Comparison of ENCODE assay signal across 20 cellular contexts in the genomic region with DNA sequence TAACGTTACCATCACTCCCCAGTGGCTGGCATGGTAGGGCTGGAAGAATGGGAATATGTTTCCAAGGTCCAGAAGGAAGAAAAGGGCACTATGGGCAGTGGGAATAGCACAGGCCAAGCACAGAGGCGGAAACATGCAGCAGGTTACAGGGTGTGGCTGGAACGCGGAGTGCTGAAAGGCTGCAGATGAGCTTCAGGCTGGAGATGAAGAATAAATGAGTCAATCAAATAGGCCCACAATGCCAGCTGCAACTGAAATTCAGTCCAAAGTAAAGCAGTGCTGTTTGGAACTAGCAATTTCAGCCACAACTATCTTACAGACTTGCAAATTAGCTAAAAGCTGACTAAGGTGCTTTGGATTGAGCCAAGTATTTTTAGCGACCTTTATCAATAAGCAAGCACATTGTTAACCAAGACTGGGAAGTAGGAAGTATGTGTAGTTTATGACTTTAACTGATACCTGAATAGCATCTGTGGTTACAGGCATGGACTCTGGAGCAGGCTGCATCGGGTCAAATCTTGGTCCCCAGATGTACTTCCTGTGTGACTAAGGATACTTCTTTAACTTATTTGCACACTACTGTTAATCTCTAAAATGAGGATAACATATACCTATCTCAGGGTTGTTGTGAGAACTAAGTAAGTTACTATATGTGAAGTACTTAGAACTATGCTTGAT.
DNase-seq lines count a peak whose midpoint lies in the region; ATAC-seq and TF ChIP-seq lines count a peak whose summit lies in the region.
"Had no signal": no experiment of that assay in that cellular context is flagged by ENCODE, and none has a peak within 500 bp of the region (broad histone marks: within the 10 kb centered on the region; RNA-seq: fewer than 3 reads in every experiment).

No MANE protein-coding gene starts in this region.

- H3K27ac ChIP-seq in RWPE1, result no peak overlapping the region
- peak overlapping the region; percentile 78 for H3K27ac ChIP-seq in epithelial cell of prostate
- no peak overlapping the region for H3K27ac ChIP-seq in A673 (ENCODE audit: low read depth, low read length, poor library complexity, severe bottlenecking)
- H3K27ac ChIP-seq: adrenal gland, heart left ventricle had no signal

- CTCF ChIA-PET in RWPE1 (lab: Yijun Ruan, JAX) (interaction anchor here (0.6 to 0.7 kb wide), 2 partner anchors 139 to 197 kb away, joined by 3 read pairs; no protein-coding TSS in a partner anchor), A673 (lab: Charles Lee) (no interaction called here)

- DNase-seq in KG1 (lab: John Stamatoyannopoulos, UW) (peak; percentile 26), RWPE1 (ENCODE audit: low spot score) (peak; percentile 36), epithelial cell of prostate (ENCODE audit: low read depth, low spot score) (no peak), renal cortical epithelial cell (ENCODE audit: low read depth) (peak; percentile 18), A673 (ENCODE audit: low spot score) (no peak), omental fat pad (ENCODE audit: low spot score) (no peak)
- no peak for DNase-seq in activated CD4-positive, CD25-positive, alpha-beta regulatory T cell treated with anti-CD3 and anti-CD28 coated beads, Interleukin-2, amount 50 U/mL, for 72 hours
- DNase-seq: activated B cell treated with CpG ODN at 0.5 μM for 24 hours; activated CD4-positive, alpha-beta T cell treated with anti-CD3 and anti-CD28 coated beads, Interleukin-2, amount 50 U/mL, for 4 hours; activated naive CD4-positive, alpha-beta T cell treated with anti-CD3 and anti-CD28 coated beads for 36 hours; adrenal gland; body of pancreas; heart left ventricle; NCI-H2081; NCI-H345; NCI-H82; SHP77; stimulated activated CD4-positive, alpha-beta T cell treated with anti-CD3 and anti-CD28 coated beads, Interleukin-15, amount 100 ng/mL, for 24 hours; stimulated activated naive B cell treated with anti-CD40 and anti-IgM and Interleukin-4, amounts not matched to agents 10 μg/mL and 1 μg/mL and 100 μg/mL, for 72 hours had no signal

- intact Hi-C loops in A673 (cut with micrococcal nuclease; ENCODE audit: unreplicated experiment), result no loop called here

- no peaks in the 10 kb centered on the region for H3K27me3 ChIP-seq in A673 (replicated peaks; ENCODE audit: insufficient read depth, low read depth, low read length, poor library complexity)
- H3K27me3 ChIP-seq: adrenal gland, body of pancreas, heart left ventricle had no signal

- H3K4me1 ChIP-seq in A673 (ENCODE audit: insufficient read depth, low read length, poor library complexity, severe bottlenecking), result no peaks in the 10 kb centered on the region
- H3K4me1 ChIP-seq: adrenal gland, body of pancreas, heart left ventricle had no signal

- H3K9me3 ChIP-seq in A673 (ENCODE audit: low read depth, low read length, poor library complexity, severe bottlenecking), result no peaks in the 10 kb centered on the region
- H3K9me3 ChIP-seq: adrenal gland, body of pancreas had no signal

- TF ChIP-seq CTCF in RWPE1 (conservative IDR thresholded peaks at IDR 0.05; ENCODE audit: low read depth) (no peak), A673 (conservative IDR thresholded peaks at IDR 0.05; ENCODE audit: low read depth, low read length) (no peak), omental fat pad (IDR thresholded peaks at IDR 0.05) (no peak)

- no peaks in the 10 kb centered on the region for H3K36me3 ChIP-seq in A673 (ENCODE audit: insufficient read depth, low read length, poor library complexity, severe bottlenecking)
- H3K36me3 ChIP-seq: adrenal gland, heart left ventricle had no signal

- no peak for ATAC-seq in omental fat pad (ENCODE audit: low FRiP score)
- ATAC-seq: GM12878; heart left ventricle; stimulated activated naive B cell treated with anti-CD40 and anti-IgM and Interleukin-4, amounts not matched to agents 10 μg/mL and 1 μg/mL and 100 μg/mL, for 72 hours had no signal

- H3K4me3 ChIP-seq in A673 (ENCODE audit: low read depth, low read length, poor library complexity, severe bottlenecking), result no peak overlapping the region
- H3K4me3 ChIP-seq: adrenal gland, body of pancreas, GM12878, heart left ventricle had no signal

- POLR2A ChIA-PET in RWPE1 (lab: Yijun Ruan, JAX; ENCODE audit: low non-redundant PET) (no interaction called here), A673 (lab: Charles Lee; ENCODE audit: low non-redundant PET) (no interaction called here)

- no TSS peak for BruUV-seq in A673 (replicated peaks; lab: Mats Ljungman, UMichigan)

Comparison
In these comparisons a context has a peak if more than half of its experiments do, and no peak if none do; other contexts are left out.
1. DNase-seq: peak in KG1 (single experiment), RWPE1 (single experiment) and renal cortical epithelial cell (single experiment); none in epithelial cell of prostate (single experiment), A673 (single experiment), omental fat pad (single experiment) and activated CD4-positive, CD25-positive, alpha-beta regulatory T cell treated with anti-CD3 and anti-CD28 coated beads, Interleukin-2, amount 50 U/mL, for 72 hours (single experiment).